In genomic region chr5:36392818-36393217, GRCh38 we compare ENCODE assay signal across 11 cellular contexts.
DNase-seq lines count a peak whose midpoint lies in the region; ATAC-seq and TF ChIP-seq lines count a peak whose summit lies in the region.
"Had no signal": no experiment of that assay in that cellular context is flagged by ENCODE, and none has a peak within 500 bp of the region (broad histone marks: within the 10 kb centered on the region; RNA-seq: fewer than 3 reads in every experiment).

No MANE protein-coding gene starts in this region.

- H3K4me3 ChIP-seq in fibroblast of pulmonary artery (replicated peaks; ENCODE audit: low read depth, low read length) (no peak overlapping the region), stomach smooth muscle (ENCODE audit: low read length in 2 of 2) (no peak overlapping the region), suprapubic skin (no peak overlapping the region)

- CTCF ChIA-PET in RWPE1 (lab: Yijun Ruan, JAX): interaction anchor here (0.6 kb wide), 1 partner anchor 321 kb away, joined by 3 read pairs; no protein-coding TSS in a partner anchor

- H3K4me1 ChIP-seq in stomach smooth muscle (ENCODE audit: control insufficient read depth, insufficient read depth, low read length) (peaks cover 8% of the 10 kb centered on the region), suprapubic skin (no peaks in the 10 kb centered on the region)

- TF ChIP-seq CTCF in RWPE1 (conservative IDR thresholded peaks at IDR 0.05; ENCODE audit: low read depth) (no peak), fibroblast of pulmonary artery (IDR thresholded peaks at IDR 0.05; ENCODE audit: low read length, missing control alignments) (no peak), suprapubic skin (IDR thresholded peaks at IDR 0.05) (no peak)

- POLR2A ChIA-PET in RWPE1 (lab: Yijun Ruan, JAX; ENCODE audit: low non-redundant PET): no interaction called here

- H3K9ac ChIP-seq in stomach smooth muscle (ENCODE audit: low read length in 2 of 2): no peak overlapping the region

- H3K27ac ChIP-seq in RWPE1 (peak overlapping the region; percentile 67), stomach smooth muscle (ENCODE audit: low read length) (peak overlapping the region; percentile 18), suprapubic skin (no peak overlapping the region)

- H3K36me3 ChIP-seq in stomach smooth muscle (ENCODE audit: control insufficient read depth in 2 of 2, insufficient read depth in 2 of 2, low read length in 2 of 2): no peaks in the 10 kb centered on the region
- no peaks in the 10 kb centered on the region for H3K36me3 ChIP-seq in suprapubic skin

- ATAC-seq in HG03521 (IDR thresholded peaks at IDR 0.05; ENCODE audit: unreplicated experiment): no peak

- peak; percentile 39 for DNase-seq in Daoy (ENCODE audit: low read depth)
- no peak for DNase-seq in RWPE1 (ENCODE audit: low spot score)
- peak; percentile 55 for DNase-seq in fibroblast of pulmonary artery (ENCODE audit: low read depth)
- no peak for DNase-seq in NCI-H1092 treated with DMSO at 0.1 percent for 48 hours (lab: John Stamatoyannopoulos, UW)
- DNase-seq in NCI-H1930 (lab: John Stamatoyannopoulos, UW): no peak
- DNase-seq in suprapubic skin (ENCODE audit: low spot score in 2 of 2): no peak
- DNase-seq: activated naive CD4-positive, alpha-beta T cell treated with Interleukin-2 at 50 U/mL for 16 hours; NCI-H1105; NCI-H510A treated with DMSO at 0.1 percent for 48 hours had no signal

- H3K9me3 ChIP-seq in stomach smooth muscle (ENCODE audit: control insufficient read depth in 2 of 2, low read length in 2 of 2) (no peaks in the 10 kb centered on the region), suprapubic skin (no peaks in the 10 kb centered on the region)

- no peak for TF ChIP-seq POLR2A in suprapubic skin (IDR thresholded peaks at IDR 0.05)

- no peaks in the 10 kb centered on the region for H3K27me3 ChIP-seq in stomach smooth muscle (ENCODE audit: control insufficient read depth in 1 of 2, insufficient read depth in 2 of 2, low read length in 2 of 2)
- H3K27me3 ChIP-seq in suprapubic skin: no peaks in the 10 kb centered on the region

- no peak for TF ChIP-seq EP300 in suprapubic skin (IDR thresholded peaks at IDR 0.05)

Comparison
In these comparisons a context has a peak if more than half of its experiments do, and no peak if none do; other contexts are left out.
1. DNase-seq: peak in Daoy (single experiment) and fibroblast of pulmonary artery (single experiment); none in RWPE1 (single experiment), NCI-H1092 treated with DMSO at 0.1 percent for 48 hours (single experiment), NCI-H1930 (0 of 2) and suprapubic skin (0 of 2).